ENCODE assay signal across 8 cellular contexts in the genomic region with DNA sequence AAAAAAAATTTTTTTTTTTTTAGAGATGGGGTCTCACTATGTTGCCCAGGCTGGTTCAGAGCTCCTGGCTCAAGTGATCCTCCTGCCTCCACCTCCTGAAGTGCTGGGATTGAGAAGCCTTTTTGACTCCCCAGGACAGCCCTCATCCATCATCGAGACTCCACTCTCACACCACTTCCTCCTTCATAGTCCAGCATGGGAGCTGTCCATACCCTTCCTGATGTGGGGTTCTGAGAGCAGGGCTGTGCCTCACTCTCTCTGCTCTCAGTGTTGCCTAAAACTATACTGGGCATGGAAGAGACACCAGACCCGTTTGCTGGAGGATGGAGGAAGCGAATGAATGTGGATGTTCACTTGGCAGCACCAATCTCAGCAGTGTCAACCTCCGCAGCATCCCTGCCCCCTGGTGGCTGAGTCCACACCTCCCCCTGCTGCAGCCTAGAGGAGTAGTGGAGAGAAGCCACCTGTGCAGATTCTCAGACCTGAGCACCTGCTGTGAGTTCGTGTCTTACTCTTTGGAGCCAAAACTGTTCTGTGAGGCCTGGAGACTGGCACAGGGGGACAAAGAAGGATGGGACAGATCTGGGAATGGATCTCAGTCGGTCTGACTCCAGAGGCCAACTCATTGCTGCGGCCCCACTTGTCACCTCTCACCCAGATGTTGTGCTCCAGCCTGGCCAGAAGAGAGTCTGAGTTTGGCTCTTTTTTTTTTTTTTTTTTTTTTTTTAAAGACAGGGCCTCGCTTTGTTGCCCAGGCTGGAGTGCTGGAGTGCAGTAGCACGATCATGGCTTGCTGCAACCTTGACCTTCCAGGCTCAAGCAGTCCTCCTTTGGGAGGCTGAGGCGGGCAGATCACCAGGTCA. TPM values are rescaled to one million over a fixed set of nuclear protein-coding genes. Genes with fewer than 3 reads are reported as not detected.
DNase-seq lines count a peak whose midpoint lies in the region; ATAC-seq and TF ChIP-seq lines count a peak whose summit lies in the region.

No MANE protein-coding gene starts in this region.

- H3K4me2 ChIP-seq in H9 (ENCODE audit: insufficient read depth, insufficient read length, low read length), result no peak overlapping the region

- DNase-seq in COLO668 (lab: John Stamatoyannopoulos, UW; ENCODE audit: unreplicated experiment) (peak; percentile 91), H9 (peak; percentile 88), NCI-H446 (lab: John Stamatoyannopoulos, UW) (peak; percentile 55 to 60), myocyte (ENCODE audit: low read depth) (peak; percentile 78)
- DNase-seq in activated CD4-positive, alpha-beta T cell treated with anti-CD3 and anti-CD28 coated beads for 4 hours, result peak; percentile 18 to 72
- DNase-seq in effector memory CD8-positive, alpha-beta T cell, result peak; percentile 61 to 63 (median 62)
- peak; percentile 66 for DNase-seq in stimulated activated naive CD8-positive, alpha-beta T cell treated with anti-CD3 and anti-CD28 coated beads, Interleukin-15, Interleukin-2, amounts not matched to agents 100 U/mL and 50 U/mL, for 24 hours

- H3K27ac ChIP-seq in H9 (ENCODE audit: insufficient read length, low read depth, low read length), result no peak overlapping the region

- H3K56ac ChIP-seq in H9 (ENCODE audit: insufficient read length, low read depth, low read length), result no peak overlapping the region

- no peak overlapping the region for H2AK5ac ChIP-seq in H9 (ENCODE audit: insufficient read length, low read length)

- H4K5ac ChIP-seq in H9 (ENCODE audit: insufficient read length, low read depth, low read length), result no peak overlapping the region

- no peaks in the 10 kb centered on the region; a peak in 1 of 7 replicates for H3K36me3 Mint-ChIP-seq in H9 (ENCODE audit: insufficient read depth in 1 of 3, low read depth in 3 of 3)
- H3K36me3 Mint-ChIP-seq in effector memory CD8-positive, alpha-beta T cell (ENCODE audit: insufficient read depth), result no peaks in the 10 kb centered on the region

- no peak overlapping the region for H3K23ac ChIP-seq in H9 (ENCODE audit: insufficient read length, low read depth, low read length)

- H2BK120ac ChIP-seq in H9 (ENCODE audit: low read depth, low read length, poor library complexity, severe bottlenecking), result no peak overlapping the region

- H3K4me1 Mint-ChIP-seq in H9, result peaks cover 13 to 14% of the 10 kb centered on the region in 2 experiments
- peaks cover 2 to 5% of the 10 kb centered on the region in 2 donors for H3K4me1 Mint-ChIP-seq in effector memory CD8-positive, alpha-beta T cell (ENCODE audit: low read depth in 2 of 2)

- no peak overlapping the region for H2AFZ ChIP-seq in H9 (ENCODE audit: low read length)

- no peak overlapping the region for H3K18ac ChIP-seq in H9 (ENCODE audit: insufficient read length, low read depth, low read length)

- H2BK15ac ChIP-seq in H9 (ENCODE audit: low read depth, low read length), result no peak overlapping the region

- H3K23me2 ChIP-seq in H9 (ENCODE audit: insufficient read length, low read depth, low read length, poor library complexity, severe bottlenecking), result no peaks in the 10 kb centered on the region

- H3K27me3 Mint-ChIP-seq in H9 (ENCODE audit: low read depth), result peaks cover 36% of the 10 kb centered on the region
- peaks cover 29 to 46% of the 10 kb centered on the region in 2 donors for H3K27me3 Mint-ChIP-seq in effector memory CD8-positive, alpha-beta T cell

- no peaks in the 10 kb centered on the region for H3K9me3 Mint-ChIP-seq in H9
- no peaks in the 10 kb centered on the region for H3K9me3 Mint-ChIP-seq in effector memory CD8-positive, alpha-beta T cell

- H3K27me3 ChIP-seq in H9 (ENCODE audit: insufficient read depth, low read length), result no peaks in the 10 kb centered on the region

- no peaks in the 10 kb centered on the region for H3K79me2 ChIP-seq in H9 (ENCODE audit: insufficient read depth, low read length)

- no peak overlapping the region for H2BK20ac ChIP-seq in H9 (ENCODE audit: low read depth, low read length, poor library complexity, severe bottlenecking)

- H3K9me3 ChIP-seq in H9 (ENCODE audit: control insufficient read depth, low read depth, low read length), result no peaks in the 10 kb centered on the region

- no peak overlapping the region for H3K9ac ChIP-seq in H9 (ENCODE audit: extremely low read depth, insufficient read length, low read length)

- no peaks in the 10 kb centered on the region for H4K20me1 ChIP-seq in H9 (ENCODE audit: control insufficient read depth, insufficient read depth, insufficient read length)

- ATAC-seq in effector memory CD8-positive, alpha-beta T cell (replicated peaks), result peak; percentile 93
- peak; percentile 82 for ATAC-seq in stimulated activated naive CD8-positive, alpha-beta T cell treated with anti-CD3 and anti-CD28 coated beads, Interleukin-15, Interleukin-2, amounts not matched to agents 100 U/mL and 50 U/mL, for 24 hours
- no peak for ATAC-seq in GM18870 (IDR thresholded peaks at IDR 0.05; ENCODE audit: unreplicated experiment)

- H2BK5ac ChIP-seq in H9 (ENCODE audit: insufficient read length, low read length), result no peak overlapping the region

- no peak overlapping the region for H4K91ac ChIP-seq in H9 (ENCODE audit: insufficient read length, low read depth, low read length)

- H3K14ac ChIP-seq in H9 (ENCODE audit: insufficient read depth, low read length), result no peak overlapping the region

- H3T11ph ChIP-seq in H9 (ENCODE audit: low read length), result no peak overlapping the region

- H3K4ac ChIP-seq in H9 (ENCODE audit: low read depth, low read length), result no peak overlapping the region

- no peak overlapping the region for H3K4me3 Mint-ChIP-seq in H9
- H3K4me3 Mint-ChIP-seq in effector memory CD8-positive, alpha-beta T cell, result no peak overlapping the region

- H3K79me1 ChIP-seq in H9 (ENCODE audit: insufficient read depth, low read depth, low read length, poor library complexity, severe bottlenecking), result no peaks in the 10 kb centered on the region

- no peak overlapping the region for H4K8ac ChIP-seq in H9 (replicated peaks; ENCODE audit: insufficient read length, low read depth, low read length)

- H3K27ac Mint-ChIP-seq in H9, result no peak overlapping the region
- H3K27ac Mint-ChIP-seq in effector memory CD8-positive, alpha-beta T cell, result no peak overlapping the region

- TF ChIP-seq CTCF in H9 (conservative IDR thresholded peaks at IDR 0.05), result peak; percentile 89

- WGBS in H9 (ENCODE audit: extremely low coverage, insufficient read length, low lambda C conversion rate), result no CpG with 5 or more reads among the region's 10 CpGs

- H3K4me1 ChIP-seq in H9 (ENCODE audit: insufficient read depth, low read length), result no peaks in the 10 kb centered on the region

- H2BK12ac ChIP-seq in H9 (ENCODE audit: insufficient read length, low read depth, low read length), result no peak overlapping the region

RNA-seq across cellular contexts. Expression of gene TINAGL1, which starts 17.7 kb away (rescaled TPM):
- 2.5 TPM in 2 replicates for total RNA-seq in H9 (2021)
- 0.11 TPM in 1 of 2 replicates, not detected in the other for total RNA-seq in myocyte
- 0.25 TPM for polyA plus RNA-seq in myocyte (2012)

RNA-seq across cellular contexts. Expression of gene HCRTR1, which starts 23.5 kb away (rescaled TPM):
- total RNA-seq in H9 (2021) (not detected in 2 replicates), myocyte (not detected in 2 replicates)
- not detected for polyA plus RNA-seq in myocyte (2012)

RNA-seq across cellular contexts. Expression of gene PEF1, which starts 50.7 kb away (rescaled TPM):
- total RNA-seq in H9 (2021) (40.3 and 43.3 TPM in 2 replicates), myocyte (52.0 and 61.7 TPM in 2 replicates)
- polyA plus RNA-seq in myocyte (2012), result 80.3 TPM
